In the genomic region with DNA sequence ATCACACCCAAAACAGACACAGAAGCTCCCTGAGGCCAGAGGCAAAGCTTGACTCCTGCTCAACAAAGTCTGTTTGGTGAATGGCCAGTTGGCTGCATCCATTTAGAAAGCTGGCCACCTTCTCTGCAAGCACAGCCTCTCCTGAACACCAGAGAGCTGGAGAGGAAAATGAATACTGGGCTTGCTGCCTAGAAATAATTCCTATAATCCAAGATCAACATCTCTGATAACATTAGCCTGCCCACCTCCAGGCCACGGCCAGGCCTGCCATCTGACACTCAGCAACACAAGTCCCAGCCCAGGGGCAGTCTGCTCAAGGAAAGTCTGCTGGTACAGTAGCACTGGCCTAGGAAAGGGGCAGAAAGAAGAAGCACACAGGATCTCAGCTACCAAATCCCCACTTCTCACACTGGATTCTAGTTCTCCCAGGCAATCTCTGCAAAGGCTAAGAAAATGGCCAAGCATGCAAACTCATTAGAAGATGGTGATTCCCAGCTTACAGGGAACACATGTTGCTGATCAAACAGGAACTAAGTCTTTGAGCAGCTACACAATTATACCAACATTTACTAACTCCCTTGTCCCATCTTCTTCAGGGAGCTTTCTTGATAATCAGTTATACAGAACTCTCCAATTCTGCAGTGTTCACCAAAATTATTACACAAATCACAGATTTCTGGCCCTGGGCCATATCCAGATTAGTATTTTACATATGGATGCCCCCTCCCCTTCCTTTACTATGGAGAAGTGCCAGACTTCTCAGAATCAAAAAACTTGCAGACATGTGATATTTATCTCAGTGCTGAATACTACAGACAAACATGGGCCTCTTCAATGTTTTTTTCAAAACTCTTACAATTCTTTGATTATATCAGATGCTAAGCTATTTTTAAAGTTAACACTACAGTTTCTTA, we compare ENCODE assay signal across 11 cellular contexts. TPM values are rescaled to one million over a fixed set of nuclear protein-coding genes. Genes with fewer than 3 reads are reported as not detected.
DNase-seq lines count a peak whose midpoint lies in the region; ATAC-seq and TF ChIP-seq lines count a peak whose summit lies in the region.
"Had no signal": no experiment of that assay in that cellular context is flagged by ENCODE, and none has a peak within 500 bp of the region (broad histone marks: within the 10 kb centered on the region; RNA-seq: fewer than 3 reads in every experiment).

No MANE protein-coding gene starts in this region.

- peaks cover 16% of the 10 kb centered on the region for H3K4me1 Mint-ChIP-seq in activated CD8-positive, alpha-beta T cell treated with anti-CD3 and anti-CD28 coated beads, Interleukin-2, amount 10 ng/mL, durations not matched to agents 7 days and 5 days (ENCODE audit: low read depth)
- H3K4me1 Mint-ChIP-seq in activated CD8-positive, alpha-beta T cell treated with anti-CD3 and anti-CD28 coated beads for 36 hours (ENCODE audit: low read depth): peaks cover 15% of the 10 kb centered on the region

- no peak overlapping the region for H3K4me3 Mint-ChIP-seq in activated CD8-positive, alpha-beta T cell treated with anti-CD3 and anti-CD28 coated beads, Interleukin-2, amount 10 ng/mL, durations not matched to agents 7 days and 5 days
- H3K4me3 Mint-ChIP-seq in activated CD8-positive, alpha-beta T cell treated with anti-CD3 and anti-CD28 coated beads for 36 hours: no peak overlapping the region
- H3K4me3 Mint-ChIP-seq: neural crest cell had no signal

- no peaks in the 10 kb centered on the region for H3K9me3 ChIP-seq in testis

- no peaks in the 10 kb centered on the region for H3K9me3 Mint-ChIP-seq in activated CD8-positive, alpha-beta T cell treated with anti-CD3 and anti-CD28 coated beads, Interleukin-2, amount 10 ng/mL, durations not matched to agents 7 days and 5 days (ENCODE audit: insufficient read depth)
- no peaks in the 10 kb centered on the region for H3K9me3 Mint-ChIP-seq in activated CD8-positive, alpha-beta T cell treated with anti-CD3 and anti-CD28 coated beads for 36 hours
- H3K9me3 Mint-ChIP-seq: neural crest cell had no signal

- peak overlapping the region; percentile 95 for H3K27ac Mint-ChIP-seq in activated CD8-positive, alpha-beta T cell treated with anti-CD3 and anti-CD28 coated beads, Interleukin-2, amount 10 ng/mL, durations not matched to agents 7 days and 5 days
- H3K27ac Mint-ChIP-seq in activated CD8-positive, alpha-beta T cell treated with anti-CD3 and anti-CD28 coated beads for 36 hours: no peak overlapping the region

- DNase-seq in activated CD8-positive, alpha-beta T cell treated with anti-CD3 and anti-CD28 coated beads, Interleukin-2, amount 10 ng/mL, durations not matched to agents 7 days and 5 days: no peak
- DNase-seq in activated CD8-positive, alpha-beta T cell treated with anti-CD3 and anti-CD28 coated beads for 36 hours: no peak
- DNase-seq in fibroblast of peridontal ligament (ENCODE audit: extremely low read depth) (peak; percentile 65), testis (no peak), GDM1 (lab: John Stamatoyannopoulos, UW) (no peak)
- no peak for DNase-seq in stimulated activated CD4-positive, alpha-beta T cell treated with anti-CD3 and anti-CD28 coated beads, Interleukin-12 subunit alpha, Interleukin-12 subunit beta, amount 100 ng/mL, for 4 hours
- DNase-seq: DMS153 had no signal

- 36 to 40% methylated on average over 1 of the region's 1 CpG for WGBS in testis, 2 donors

- POLR2A ChIA-PET in activated CD8-positive, alpha-beta T cell treated with anti-CD3 and anti-CD28 coated beads, Interleukin-2, amount 10 ng/mL, durations not matched to agents 7 days and 5 days (lab: Charles Lee): interaction anchor here (3.3 to 5.9 kb wide), 3 partner anchors 8 to 20 kb away, joined by 20 to 71 read pairs (median 27); no protein-coding TSS in a partner anchor
- POLR2A ChIA-PET in activated CD8-positive, alpha-beta T cell treated with anti-CD3 and anti-CD28 coated beads for 36 hours (lab: Charles Lee): interaction anchor here (0.6 to 5.6 kb wide), 5 partner anchors 9 to 32 kb away, joined by 3 to 31 read pairs (median 5); no protein-coding TSS in a partner anchor

- no peaks in the 10 kb centered on the region for H3K27me3 Mint-ChIP-seq in activated CD8-positive, alpha-beta T cell treated with anti-CD3 and anti-CD28 coated beads, Interleukin-2, amount 10 ng/mL, durations not matched to agents 7 days and 5 days (ENCODE audit: low read depth)
- no peaks in the 10 kb centered on the region for H3K27me3 Mint-ChIP-seq in activated CD8-positive, alpha-beta T cell treated with anti-CD3 and anti-CD28 coated beads for 36 hours

- no peak overlapping the region for H3K4me3 ChIP-seq in testis

- CTCF ChIA-PET in activated CD8-positive, alpha-beta T cell treated with anti-CD3 and anti-CD28 coated beads, Interleukin-2, amount 10 ng/mL, durations not matched to agents 7 days and 5 days (lab: Charles Lee): interaction anchor here (1.1 to 15.5 kb wide), 10 partner anchors 17 to 128 kb away, joined by 3 to 305 read pairs (median 9); no protein-coding TSS in a partner anchor
- CTCF ChIA-PET in activated CD8-positive, alpha-beta T cell treated with anti-CD3 and anti-CD28 coated beads for 36 hours (lab: Charles Lee): interaction anchor here (1.1 to 8.9 kb wide), 8 partner anchors 8 to 108 kb away, joined by 3 to 83 read pairs (median 14); no protein-coding TSS in a partner anchor

- no peak for TF ChIP-seq POLR2A in testis (IDR thresholded peaks at IDR 0.05)

- no peak for TF ChIP-seq CTCF in activated CD8-positive, alpha-beta T cell treated with anti-CD3 and anti-CD28 coated beads for 36 hours (IDR thresholded peaks at IDR 0.05)
- no peak for TF ChIP-seq CTCF in testis (IDR thresholded peaks at IDR 0.05)

- peaks cover 85% of the 10 kb centered on the region for H3K4me1 ChIP-seq in testis

- no peak for ATAC-seq in activated CD8-positive, alpha-beta T cell treated with anti-CD3 and anti-CD28 coated beads, Interleukin-2, amount 10 ng/mL, durations not matched to agents 7 days and 5 days
- ATAC-seq in activated CD8-positive, alpha-beta T cell treated with anti-CD3 and anti-CD28 coated beads for 36 hours: no peak
- ATAC-seq in HG02610 (IDR thresholded peaks at IDR 0.05; ENCODE audit: unreplicated experiment): no peak

- peaks cover 51% of the 10 kb centered on the region for H3K36me3 Mint-ChIP-seq in activated CD8-positive, alpha-beta T cell treated with anti-CD3 and anti-CD28 coated beads, Interleukin-2, amount 10 ng/mL, durations not matched to agents 7 days and 5 days (ENCODE audit: low read depth)
- H3K36me3 Mint-ChIP-seq in activated CD8-positive, alpha-beta T cell treated with anti-CD3 and anti-CD28 coated beads for 36 hours (ENCODE audit: low read depth): peaks cover 17% of the 10 kb centered on the region

- H3K36me3 ChIP-seq in testis (ENCODE audit: low read depth, missing control alignments): no peaks in the 10 kb centered on the region

- intact Hi-C loops in activated CD8-positive, alpha-beta T cell treated with anti-CD3 and anti-CD28 coated beads for 36 hours (cut with micrococcal nuclease): loop anchor here (2.0 kb wide), 1 partner anchor 33 kb away; no protein-coding TSS in a partner anchor
- intact Hi-C loops in testis (cut with DNase I; ENCODE audit: low total_unique reads): loop anchor here (10.0 kb wide), 1 partner anchor 63 kb away; no protein-coding TSS in a partner anchor

- peak overlapping the region; percentile 63 to 73 for H3K27ac ChIP-seq in testis

- no peaks in the 10 kb centered on the region for H3K27me3 ChIP-seq in testis

TF ChIP-seq in PFSK-1, 5 proteins besides CTCF, POLR2A, EP300 and RAD21 (continues in another document):
- peak; percentile 21 for TF ChIP-seq FOXP2 (optimal IDR thresholded peaks at IDR 0.05; ENCODE audit: borderline replicate concordance, extremely low read depth, extremely low read length, insufficient read depth)
- TF ChIP-seq, protein P1, sequence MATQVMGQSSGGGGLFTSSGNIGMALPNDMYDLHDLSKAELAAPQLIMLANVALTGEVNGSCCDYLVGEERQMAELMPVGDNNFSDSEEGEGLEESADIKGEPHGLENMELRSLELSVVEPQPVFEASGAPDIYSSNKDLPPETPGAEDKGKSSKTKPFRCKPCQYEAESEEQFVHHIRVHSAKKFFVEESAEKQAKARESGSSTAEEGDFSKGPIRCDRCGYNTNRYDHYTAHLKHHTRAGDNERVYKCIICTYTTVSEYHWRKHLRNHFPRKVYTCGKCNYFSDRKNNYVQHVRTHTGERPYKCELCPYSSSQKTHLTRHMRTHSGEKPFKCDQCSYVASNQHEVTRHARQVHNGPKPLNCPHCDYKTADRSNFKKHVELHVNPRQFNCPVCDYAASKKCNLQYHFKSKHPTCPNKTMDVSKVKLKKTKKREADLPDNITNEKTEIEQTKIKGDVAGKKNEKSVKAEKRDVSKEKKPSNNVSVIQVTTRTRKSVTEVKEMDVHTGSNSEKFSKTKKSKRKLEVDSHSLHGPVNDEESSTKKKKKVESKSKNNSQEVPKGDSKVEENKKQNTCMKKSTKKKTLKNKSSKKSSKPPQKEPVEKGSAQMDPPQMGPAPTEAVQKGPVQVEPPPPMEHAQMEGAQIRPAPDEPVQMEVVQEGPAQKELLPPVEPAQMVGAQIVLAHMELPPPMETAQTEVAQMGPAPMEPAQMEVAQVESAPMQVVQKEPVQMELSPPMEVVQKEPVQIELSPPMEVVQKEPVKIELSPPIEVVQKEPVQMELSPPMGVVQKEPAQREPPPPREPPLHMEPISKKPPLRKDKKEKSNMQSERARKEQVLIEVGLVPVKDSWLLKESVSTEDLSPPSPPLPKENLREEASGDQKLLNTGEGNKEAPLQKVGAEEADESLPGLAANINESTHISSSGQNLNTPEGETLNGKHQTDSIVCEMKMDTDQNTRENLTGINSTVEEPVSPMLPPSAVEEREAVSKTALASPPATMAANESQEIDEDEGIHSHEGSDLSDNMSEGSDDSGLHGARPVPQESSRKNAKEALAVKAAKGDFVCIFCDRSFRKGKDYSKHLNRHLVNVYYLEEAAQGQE (IDR thresholded peaks at IDR 0.05; ENCODE audit: insufficient read depth in 1 of 2, low read depth in 2 of 2, low read length in 2 of 2): peak in 1 of 2 experiments; percentile 18; a peak in 1 of 4 replicates
- no peak for TF ChIP-seq POLR2AphosphoS5 (IDR thresholded peaks at IDR 0.05; ENCODE audit: low read depth, low read length)
- no peak for TF ChIP-seq SIN3A (IDR thresholded peaks at IDR 0.05; ENCODE audit: borderline replicate concordance, insufficient read depth, low read length)

RNA-seq across cellular contexts. Expression of a gene that starts 9.9 kb away (rescaled TPM):
- total RNA-seq in activated CD8-positive, alpha-beta T cell treated with anti-CD3 and anti-CD28 coated beads, Interleukin-2, amount 10 ng/mL, durations not matched to agents 7 days and 5 days: 100 to 1,000 TPM; 109 to 119 TPM
- 10 to 100 TPM; 62.9 to 65.7 TPM for total RNA-seq in activated CD8-positive, alpha-beta T cell treated with anti-CD3 and anti-CD28 coated beads for 36 hours
- 23.6 TPM for polyA plus RNA-seq in PFSK-1 (2012; ENCODE audit: insufficient read length, low read depth)
- 10 to 100 TPM; 40.6 to 41.5 TPM for total RNA-seq in testis
- polyA plus RNA-seq in testis (ENCODE audit: insufficient read depth, low read depth, low replicate concordance): 28.9 TPM

RNA-seq across cellular contexts. Expression of a gene that starts 24.8 kb away (rescaled TPM):
- total RNA-seq in activated CD8-positive, alpha-beta T cell treated with anti-CD3 and anti-CD28 coated beads, Interleukin-2, amount 10 ng/mL, durations not matched to agents 7 days and 5 days: under 1 TPM; 0.29 to 0.31 TPM
- not detected for total RNA-seq in activated CD8-positive, alpha-beta T cell treated with anti-CD3 and anti-CD28 coated beads for 36 hours
- not detected for polyA plus RNA-seq in PFSK-1 (2012; ENCODE audit: insufficient read length, low read depth)
- 1 to 10 TPM; 1.5 to 2.2 TPM for total RNA-seq in testis
- polyA plus RNA-seq in testis (ENCODE audit: insufficient read depth, low read depth, low replicate concordance): 5.0 TPM
- total RNA-seq: bronchial epithelial cell, neural crest cell had no signal
